ENCODE assay signal across 17 cellular contexts in the genomic region with DNA sequence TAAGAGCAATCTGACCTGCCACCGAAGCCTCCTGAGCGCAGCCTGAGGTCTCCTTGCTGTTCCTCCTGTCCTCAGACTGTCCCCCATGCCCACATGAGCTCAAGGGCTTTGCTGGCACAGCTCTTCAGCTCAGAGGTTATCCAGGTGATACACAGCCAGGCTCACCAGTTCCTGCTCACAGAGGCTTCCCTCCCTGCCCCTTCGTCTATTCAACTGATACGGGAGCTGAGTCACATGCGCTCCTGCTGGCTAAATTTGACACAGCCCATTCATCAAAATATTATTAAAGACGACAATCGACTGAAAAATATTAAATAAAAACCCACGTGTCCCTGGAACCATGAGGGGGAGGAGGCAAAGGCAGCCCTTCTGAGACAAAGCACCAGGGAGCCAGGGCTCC. TPM values are rescaled to one million over a fixed set of nuclear protein-coding genes. Genes with fewer than 3 reads are reported as not detected.
DNase-seq lines count a peak whose midpoint lies in the region; ATAC-seq and TF ChIP-seq lines count a peak whose summit lies in the region.
"Had no signal": no experiment of that assay in that cellular context is flagged by ENCODE, and none has a peak within 500 bp of the region (broad histone marks: within the 10 kb centered on the region; RNA-seq: fewer than 3 reads in every experiment).

No MANE protein-coding gene starts in this region.

- H3K27me3 ChIP-seq in SK-N-SH (ENCODE audit: insufficient read depth), result no peaks in the 10 kb centered on the region
- no peaks in the 10 kb centered on the region for H3K27me3 ChIP-seq in heart left ventricle
- H3K27me3 ChIP-seq: spleen, uterus had no signal

- no peaks in the 10 kb centered on the region for H3K9me2 ChIP-seq in SK-N-SH

- in situ Hi-C loops in astrocyte of the cerebellum (cut with HindIII; ENCODE audit: low sequenced_read_pairs), result loop anchor here (10.0 kb wide), 2 partner anchors 103 to 537 kb away; no protein-coding TSS in a partner anchor

- peaks cover 2 to 18% of the 10 kb centered on the region in 2 donors for H3K36me3 Mint-ChIP-seq in stimulated activated naive B cell treated with anti-CD40 and anti-IgM and Interleukin-4, amounts not matched to agents 10 μg/mL and 1 μg/mL and 100 μg/mL, for 72 hours

- no peak overlapping the region for H3K4me3 Mint-ChIP-seq in stimulated activated naive B cell treated with anti-CD40 and anti-IgM and Interleukin-4, amounts not matched to agents 10 μg/mL and 1 μg/mL and 100 μg/mL, for 72 hours
- H3K4me3 Mint-ChIP-seq: activated T-helper 1 cell treated with anti-CD3 and anti-CD28 coated beads, Interleukin-12 subunit alpha, Interleukin-12 subunit beta, Interleukin-2, Interleukin-4 antibody, amounts not matched to agents 30 ng/mL and 10 ng/mL and 1 ng/mL, durations not matched to agents 14 hours and 24 hours and 36 hours had no signal

- H4K20me1 ChIP-seq in SK-N-SH (ENCODE audit: insufficient read depth), result peaks cover 90% of the 10 kb centered on the region

- TF ChIP-seq CTCF in SK-N-SH (IDR thresholded peaks at IDR 0.05), result no peak
- no peak for TF ChIP-seq CTCF in astrocyte of the cerebellum (IDR thresholded peaks at IDR 0.05; ENCODE audit: low read depth, low read length, missing control alignments)
- no peak for TF ChIP-seq CTCF in heart left ventricle (IDR thresholded peaks at IDR 0.05)

- H3K4me1 ChIP-seq in SK-N-SH (ENCODE audit: control insufficient read depth in 1 of 2, insufficient read depth in 2 of 2, low read depth in 1 of 2, low read length in 1 of 2) (peaks cover 0 to 17% of the 10 kb centered on the region in 2 experiments; a peak in 1 of 4 replicates), heart left ventricle (peaks cover 23 to 98% (median 83%) of the 10 kb centered on the region in 12 donors)
- H3K4me1 ChIP-seq: A549 had no signal

- H2AFZ ChIP-seq in SK-N-SH (ENCODE audit: low read depth), result no peak overlapping the region

- ATAC-seq in SK-N-SH treated with all-trans-retinoic acid at 6 μM for 48 hours (peak; percentile 39; the same call in 2 of the 3 replicates), heart left ventricle (peak in 2 of 4 donors; percentile 22 to 31)
- no peak for ATAC-seq in stimulated activated naive B cell treated with anti-CD40 and anti-IgM and Interleukin-4, amounts not matched to agents 10 μg/mL and 1 μg/mL and 100 μg/mL, for 72 hours (replicated peaks)
- ATAC-seq: A549; naive thymus-derived CD8-positive, alpha-beta T cell had no signal

- TF ChIP-seq EP300 in SK-N-SH (IDR thresholded peaks at IDR 0.05; ENCODE audit: borderline replicate concordance in 1 of 2, low read depth in 1 of 2, low read length in 1 of 2), result no peak

- POLR2A ChIA-PET in SK-N-SH (lab: Yijun Ruan, JAX), result interaction anchor here (1.2 kb wide), 1 partner anchor 49 kb away, joined by 3 read pairs; no protein-coding TSS in a partner anchor

- H3K27ac Mint-ChIP-seq in stimulated activated naive B cell treated with anti-CD40 and anti-IgM and Interleukin-4, amounts not matched to agents 10 μg/mL and 1 μg/mL and 100 μg/mL, for 72 hours, result peak overlapping the region; percentile 87
- H3K27ac Mint-ChIP-seq: activated T-helper 1 cell treated with anti-CD3 and anti-CD28 coated beads, Interleukin-12 subunit alpha, Interleukin-12 subunit beta, Interleukin-2, Interleukin-4 antibody, amounts not matched to agents 30 ng/mL and 10 ng/mL and 1 ng/mL, durations not matched to agents 14 hours and 24 hours and 36 hours had no signal

- DNase-seq in SK-N-SH, result no peak
- peak; percentile 62 for DNase-seq in astrocyte of the cerebellum (ENCODE audit: low read depth)
- DNase-seq in heart left ventricle, result peak in 1 of 5 donors; percentile 56
- DNase-seq in stimulated activated naive B cell treated with anti-CD40 and anti-IgM and Interleukin-4, amounts not matched to agents 10 μg/mL and 1 μg/mL and 100 μg/mL, for 72 hours, result no peak
- no peak for DNase-seq in GM03348 (ENCODE audit: low spot score)
- DNase-seq in HUDEP-2 (lab: John Stamatoyannopoulos, UW; ENCODE audit: unreplicated experiment in 76 of 76), result no peak
- DNase-seq in activated CD8-positive, alpha-beta memory T cell treated with anti-CD3 and anti-CD28 coated beads, Interleukin-2, amount 50 U/mL, for 4 hours, result no peak
- DNase-seq: activated CD4-positive, CD25-positive, alpha-beta regulatory T cell treated with anti-CD3 and anti-CD28 coated beads, Interleukin-2, amount 50 U/mL, for 72 hours; islet precursor cell; naive thymus-derived CD8-positive, alpha-beta T cell; NCI-H2081 treated with DMSO at 0.1 percent for 48 hours; spleen had no signal

- TF ChIP-seq POLR2A in heart left ventricle (IDR thresholded peaks at IDR 0.05), result no peak

- H3K9ac ChIP-seq in SK-N-SH, result no peak overlapping the region

- no peaks in the 10 kb centered on the region for H3K9me3 ChIP-seq in SK-N-SH
- H3K9me3 ChIP-seq in heart left ventricle, result no peaks in the 10 kb centered on the region
- H3K9me3 ChIP-seq: A549, spleen, uterus had no signal

- no peaks in the 10 kb centered on the region for H3F3A ChIP-seq in SK-N-SH (replicated peaks; ENCODE audit: insufficient read depth)

- H3K4me2 ChIP-seq in SK-N-SH, result no peak overlapping the region
- H3K4me2 ChIP-seq: A549 had no signal

- 68% methylated on average over 8 of the region's 8 CpGs for WGBS in SK-N-SH (ENCODE audit: low lambda C conversion rate)
- WGBS in heart left ventricle, 4 donors, result 35 to 48% (median 42%) methylated on average over 8 of the region's 8 CpGs

- intact Hi-C loops in heart left ventricle (cut with DNase I), result no loop called here

- H3K9me3 Mint-ChIP-seq in stimulated activated naive B cell treated with anti-CD40 and anti-IgM and Interleukin-4, amounts not matched to agents 10 μg/mL and 1 μg/mL and 100 μg/mL, for 72 hours, result no peaks in the 10 kb centered on the region
- H3K9me3 Mint-ChIP-seq: activated T-helper 1 cell treated with anti-CD3 and anti-CD28 coated beads, Interleukin-12 subunit alpha, Interleukin-12 subunit beta, Interleukin-2, Interleukin-4 antibody, amounts not matched to agents 30 ng/mL and 10 ng/mL and 1 ng/mL, durations not matched to agents 14 hours and 24 hours and 36 hours; naive thymus-derived CD8-positive, alpha-beta T cell had no signal

- CTCF ChIA-PET in SK-N-SH (lab: Yijun Ruan, JAX), result interaction anchor here (1.3 kb wide), 2 partner anchors 15 kb away, joined by 3 read pairs; no protein-coding TSS in a partner anchor

- no peak overlapping the region; a peak in 1 of 4 replicates for H3K27ac ChIP-seq in SK-N-SH (ENCODE audit: low read depth in 2 of 2, low read length in 1 of 2)
- peak overlapping the region in 11 of 12 donors; percentile 45 to 87 (median 80) for H3K27ac ChIP-seq in heart left ventricle
- H3K27ac ChIP-seq: A549, spleen had no signal

- H3K36me3 ChIP-seq in SK-N-SH (replicated peaks in 1 of 2; ENCODE audit: control insufficient read depth in 1 of 2, insufficient read depth in 2 of 2, low read length in 1 of 2) (peaks cover 0 to 9% of the 10 kb centered on the region in 2 experiments), heart left ventricle (peaks cover 0 to 33% (median 5%) of the 10 kb centered on the region in 9 donors)
- H3K36me3 ChIP-seq: uterus had no signal

- H3K4me1 Mint-ChIP-seq in stimulated activated naive B cell treated with anti-CD40 and anti-IgM and Interleukin-4, amounts not matched to agents 10 μg/mL and 1 μg/mL and 100 μg/mL, for 72 hours, result peaks cover 17 to 54% of the 10 kb centered on the region in 2 donors

- no peak for TF ChIP-seq RAD21 in SK-N-SH (IDR thresholded peaks at IDR 0.05; ENCODE audit: low read length)

- no peaks in the 10 kb centered on the region for H3K27me3 Mint-ChIP-seq in stimulated activated naive B cell treated with anti-CD40 and anti-IgM and Interleukin-4, amounts not matched to agents 10 μg/mL and 1 μg/mL and 100 μg/mL, for 72 hours
- H3K27me3 Mint-ChIP-seq: naive thymus-derived CD8-positive, alpha-beta T cell had no signal

- H3K4me3 ChIP-seq in SK-N-SH (ENCODE audit: low read depth in 2 of 2, low read length in 1 of 2) (no peak overlapping the region), astrocyte of the cerebellum (ENCODE audit: low read depth, low read length) (no peak overlapping the region), heart left ventricle (peak overlapping the region in 1 of 12 donors; percentile 12)
- H3K4me3 ChIP-seq: A549, spleen, uterus had no signal

- H3K79me2 ChIP-seq in SK-N-SH (ENCODE audit: insufficient read depth), result peaks cover 98% of the 10 kb centered on the region

TF ChIP-seq in SK-N-SH treated with all-trans-retinoic acid at 6 μM for 48 hours, 23 proteins besides CTCF, POLR2A, EP300 and RAD21 (continues in another document):
- TF ChIP-seq ZC3H10 (CRISPR knock-in tag; IDR thresholded peaks at IDR 0.05) (no peak), ZNF565 (CRISPR knock-in tag; conservative IDR thresholded peaks at IDR 0.05; ENCODE audit: low read depth) (no peak)

TF ChIP-seq in SK-N-SH, 30 proteins besides CTCF, POLR2A, EP300 and RAD21 (continues in another document):
- TF ChIP-seq YY1 (IDR thresholded peaks at IDR 0.05; ENCODE audit: low read depth) (no peak), FOXM1 (IDR thresholded peaks at IDR 0.05; ENCODE audit: low read depth) (no peak), NFIC (IDR thresholded peaks at IDR 0.05; ENCODE audit: borderline replicate concordance) (no peak), PBX3 (IDR thresholded peaks at IDR 0.05) (no peak)

RNA-seq across cellular contexts. Expression of gene DUSP8, which starts 40.7 kb away (rescaled TPM):
- polyA plus RNA-seq in SK-N-SH (2012; rRNA removed) (2.0 and 2.2 TPM in 2 replicates), heart left ventricle (10 to 100 TPM; 10.9 to 12.8 TPM)
- 1.1 and 1.6 TPM in 2 replicates for polyA plus RNA-seq in SK-N-SH (2012; cell fraction: cytosol; rRNA removed)
- 3.9 and 5.4 TPM in 2 replicates for polyA plus RNA-seq in SK-N-SH (2012; cell fraction: nucleus; rRNA removed)
- 10 to 100 TPM in 8 of 9 donors, 1 to 10 TPM in 1; 9.8 to 29.9 (median 17.1) TPM for total RNA-seq in heart left ventricle

RNA-seq across cellular contexts. Expression of gene MOB2, which starts 44.8 kb away (rescaled TPM):
- polyA plus RNA-seq in SK-N-SH (2012; rRNA removed), result 45.8 and 52.1 TPM in 2 replicates
- 21.5 and 33.4 TPM in 2 replicates for polyA plus RNA-seq in SK-N-SH (2012; cell fraction: cytosol; rRNA removed)
- polyA plus RNA-seq in SK-N-SH (2012; cell fraction: nucleus; rRNA removed), result 76.0 and 80.7 TPM in 2 replicates
- 10 to 100 TPM; 35.5 to 53.7 (median 44.7) TPM for total RNA-seq in heart left ventricle
- 10 to 100 TPM; 27.4 to 61.1 TPM for polyA plus RNA-seq in heart left ventricle

RNA-seq across cellular contexts. Expression of gene KRTAP5-1, which starts 53.7 kb away (rescaled TPM):
- polyA plus RNA-seq in SK-N-SH (2012; rRNA removed) (not detected in 2 replicates), heart left ventricle (not detected)
- polyA plus RNA-seq in SK-N-SH (2012; cell fraction: cytosol; rRNA removed), result not detected in 2 replicates
- polyA plus RNA-seq in SK-N-SH (2012; cell fraction: nucleus; rRNA removed), result not detected in 2 replicates
- total RNA-seq in heart left ventricle, result not detected
- total RNA-seq: activated T-helper 1 cell treated with anti-CD3 and anti-CD28 coated beads, Interleukin-12 subunit alpha, Interleukin-12 subunit beta, Interleukin-2, Interleukin-4 antibody, amounts not matched to agents 30 ng/mL and 10 ng/mL and 1 ng/mL, durations not matched to agents 14 hours and 24 hours and 36 hours; fibroblast of villous mesenchyme; naive thymus-derived CD8-positive, alpha-beta T cell; spleen; uterus had no signal
- polyA plus RNA-seq: A549; naive thymus-derived CD8-positive, alpha-beta T cell; spleen had no signal

Comparison
In these comparisons a context has a peak if more than half of its experiments do, and no peak if none do; other contexts are left out.
1. H3K27ac ChIP-seq: peak in heart left ventricle (11 of 12); none in SK-N-SH (0 of 2).